1 cellular context compared by ENCODE assay signal in genomic region chr1:32337855-32338636, GRCh38.
TF ChIP-seq lines count a peak whose summit lies in the region.

No MANE protein-coding gene starts in this region.

TF ChIP-seq in HepG2, 621 proteins besides CTCF, POLR2A, EP300 and RAD21 (continued from another document and continues in another):
- TF ChIP-seq MTF2 (CRISPR knock-in tag; IDR thresholded peaks at IDR 0.05; ENCODE audit: borderline replicate concordance) (0 out of 2 replicates have a peak, but pooled peaks have one; percentile 31), FOXP1 (IDR thresholded peaks at IDR 0.05) (no peak), FOXP1 (CRISPR knock-in tag; IDR thresholded peaks at IDR 0.05) (peak; percentile 38; the same call in 1 of the 2 replicates), SOX6 (IDR thresholded peaks at IDR 0.05) (no peak), SOX6 (CRISPR knock-in tag; IDR thresholded peaks at IDR 0.05) (peak; percentile 80), GATAD2A (CRISPR knock-in tag; IDR thresholded peaks at IDR 0.05) (peak; percentile 78), ZNF333 (CRISPR knock-in tag; IDR thresholded peaks at IDR 0.05; ENCODE audit: borderline replicate concordance) (no peak), STAT5B (CRISPR knock-in tag; IDR thresholded peaks at IDR 0.05) (no peak), ELF3 (CRISPR knock-in tag; IDR thresholded peaks at IDR 0.05) (0 out of 2 replicates have a peak, but pooled peaks have one; percentile 13), KDM5B (CRISPR knock-in tag; IDR thresholded peaks at IDR 0.05; ENCODE audit: borderline replicate concordance) (0 out of 2 replicates have a peak, but pooled peaks have one; percentile 36), IKZF5 (CRISPR knock-in tag; IDR thresholded peaks at IDR 0.05) (0 out of 2 replicates have a peak, but pooled peaks have one; percentile 11), ZNF230 (CRISPR knock-in tag; IDR thresholded peaks at IDR 0.05) (peak; percentile 28; the same call in 1 of the 2 replicates), SAP130 (CRISPR knock-in tag; IDR thresholded peaks at IDR 0.05; ENCODE audit: low read depth) (peak; percentile 58; the same call in 1 of the 2 replicates), FOXK2 (IDR thresholded peaks at IDR 0.05) (0 out of 2 replicates have a peak, but pooled peaks have one; percentile 34), SOX13 (IDR thresholded peaks at IDR 0.05) (no peak), SOX13 (CRISPR knock-in tag; conservative IDR thresholded peaks at IDR 0.05 in 1 of 2, IDR thresholded peaks at IDR 0.05 in 1 of 2) (peak in 1 of 2 experiments; percentile 89; a peak in 2 of 4 replicates), XRCC5 (optimal IDR thresholded peaks at IDR 0.05; ENCODE audit: low read length) (peak; percentile 61), NFIB (CRISPR knock-in tag; IDR thresholded peaks at IDR 0.05; ENCODE audit: borderline replicate concordance) (no peak), ZNF597 (CRISPR knock-in tag; IDR thresholded peaks at IDR 0.05) (no peak), SALL2 (CRISPR knock-in tag; IDR thresholded peaks at IDR 0.05) (0 out of 2 replicates have a peak, but pooled peaks have one; percentile 43), TFAP4 (IDR thresholded peaks at IDR 0.05; ENCODE audit: borderline replicate concordance, low read depth) (peak; percentile 77; the same call in 1 of the 2 replicates), HNRNPLL (IDR thresholded peaks at IDR 0.05; ENCODE audit: low read depth, low read length, poor library complexity, severe bottlenecking) (no peak), MYC (CRISPR knock-in tag; IDR thresholded peaks at IDR 0.05; ENCODE audit: borderline replicate concordance) (no peak), ZMYM3 (CRISPR knock-in tag; IDR thresholded peaks at IDR 0.05) (peak; percentile 57; the same call in 1 of the 2 replicates), ATM (IDR thresholded peaks at IDR 0.05; ENCODE audit: borderline replicate concordance) (no peak), ZNF629 (CRISPR knock-in tag; conservative IDR thresholded peaks at IDR 0.05) (0 out of 2 replicates have a peak, but pooled peaks have one; percentile 35), RBM39 (IDR thresholded peaks at IDR 0.05; ENCODE audit: low read depth, low read length, poor library complexity, severe bottlenecking) (peak; percentile 32), RARA (CRISPR knock-in tag; IDR thresholded peaks at IDR 0.05) (0 out of 2 replicates have a peak, but pooled peaks have one; percentile 15), MED1 (CRISPR knock-in tag; IDR thresholded peaks at IDR 0.05) (no peak), ATF2 (CRISPR knock-in tag; IDR thresholded peaks at IDR 0.05) (0 out of 2 replicates have a peak, but pooled peaks have one; percentile 19), CEBPG (CRISPR knock-in tag; IDR thresholded peaks at IDR 0.05) (peak; percentile 46), ZNF263 (CRISPR knock-in tag; IDR thresholded peaks at IDR 0.05) (peak; percentile 86), NR2F6 (IDR thresholded peaks at IDR 0.05) (no peak), NR2F6 (CRISPR knock-in tag; IDR thresholded peaks at IDR 0.05) (peak; percentile 40; the same call in 1 of the 2 replicates), EED (CRISPR knock-in tag; IDR thresholded peaks at IDR 0.05) (peak; percentile 25; the same call in 1 of the 2 replicates), ZMAT3 (CRISPR knock-in tag; conservative IDR thresholded peaks at IDR 0.05) (no peak), ZNF281 (CRISPR knock-in tag; IDR thresholded peaks at IDR 0.05; ENCODE audit: borderline replicate concordance) (peak; percentile 69; the same call in 1 of the 2 replicates), SKIL (CRISPR knock-in tag; IDR thresholded peaks at IDR 0.05; ENCODE audit: borderline replicate concordance) (no peak), CHCHD3 (CRISPR knock-in tag; IDR thresholded peaks at IDR 0.05) (no peak), ZSCAN29 (CRISPR knock-in tag; conservative IDR thresholded peaks at IDR 0.05) (no peak), ATF5 (CRISPR knock-in tag; IDR thresholded peaks at IDR 0.05; ENCODE audit: low read depth) (no peak), FOXA3 (CRISPR knock-in tag; IDR thresholded peaks at IDR 0.05) (peak; percentile 15; the same call in 1 of the 2 replicates), LCORL (IDR thresholded peaks at IDR 0.05) (no peak), LCORL (CRISPR knock-in tag; IDR thresholded peaks at IDR 0.05) (0 out of 2 replicates have a peak, but pooled peaks have one; percentile 25), NCOA2 (CRISPR knock-in tag; IDR thresholded peaks at IDR 0.05) (peak; percentile 43; the same call in 1 of the 2 replicates), SOX5 (CRISPR knock-in tag; IDR thresholded peaks at IDR 0.05; ENCODE audit: borderline replicate concordance) (peak; percentile 80), HOXA3 (CRISPR knock-in tag; IDR thresholded peaks at IDR 0.05) (peak; percentile 27; the same call in 1 of the 2 replicates)
- TF ChIP-seq, protein P1, sequence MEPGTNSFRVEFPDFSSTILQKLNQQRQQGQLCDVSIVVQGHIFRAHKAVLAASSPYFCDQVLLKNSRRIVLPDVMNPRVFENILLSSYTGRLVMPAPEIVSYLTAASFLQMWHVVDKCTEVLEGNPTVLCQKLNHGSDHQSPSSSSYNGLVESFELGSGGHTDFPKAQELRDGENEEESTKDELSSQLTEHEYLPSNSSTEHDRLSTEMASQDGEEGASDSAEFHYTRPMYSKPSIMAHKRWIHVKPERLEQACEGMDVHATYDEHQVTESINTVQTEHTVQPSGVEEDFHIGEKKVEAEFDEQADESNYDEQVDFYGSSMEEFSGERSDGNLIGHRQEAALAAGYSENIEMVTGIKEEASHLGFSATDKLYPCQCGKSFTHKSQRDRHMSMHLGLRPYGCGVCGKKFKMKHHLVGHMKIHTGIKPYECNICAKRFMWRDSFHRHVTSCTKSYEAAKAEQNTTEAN (CRISPR knock-in tag; conservative IDR thresholded peaks at IDR 0.05): peak; percentile 99
- TF ChIP-seq, protein P2, sequence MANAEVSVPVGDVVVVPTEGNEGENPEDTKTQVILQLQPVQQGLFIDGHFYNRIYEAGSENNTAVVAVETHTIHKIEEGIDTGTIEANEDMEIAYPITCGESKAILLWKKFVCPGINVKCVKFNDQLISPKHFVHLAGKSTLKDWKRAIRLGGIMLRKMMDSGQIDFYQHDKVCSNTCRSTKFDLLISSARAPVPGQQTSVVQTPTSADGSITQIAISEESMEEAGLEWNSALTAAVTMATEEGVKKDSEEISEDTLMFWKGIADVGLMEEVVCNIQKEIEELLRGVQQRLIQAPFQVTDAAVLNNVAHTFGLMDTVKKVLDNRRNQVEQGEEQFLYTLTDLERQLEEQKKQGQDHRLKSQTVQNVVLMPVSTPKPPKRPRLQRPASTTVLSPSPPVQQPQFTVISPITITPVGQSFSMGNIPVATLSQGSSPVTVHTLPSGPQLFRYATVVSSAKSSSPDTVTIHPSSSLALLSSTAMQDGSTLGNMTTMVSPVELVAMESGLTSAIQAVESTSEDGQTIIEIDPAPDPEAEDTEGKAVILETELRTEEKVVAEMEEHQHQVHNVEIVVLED (CRISPR knock-in tag; IDR thresholded peaks at IDR 0.05; ENCODE audit: borderline replicate concordance): no peak
- TF ChIP-seq, protein P3, sequence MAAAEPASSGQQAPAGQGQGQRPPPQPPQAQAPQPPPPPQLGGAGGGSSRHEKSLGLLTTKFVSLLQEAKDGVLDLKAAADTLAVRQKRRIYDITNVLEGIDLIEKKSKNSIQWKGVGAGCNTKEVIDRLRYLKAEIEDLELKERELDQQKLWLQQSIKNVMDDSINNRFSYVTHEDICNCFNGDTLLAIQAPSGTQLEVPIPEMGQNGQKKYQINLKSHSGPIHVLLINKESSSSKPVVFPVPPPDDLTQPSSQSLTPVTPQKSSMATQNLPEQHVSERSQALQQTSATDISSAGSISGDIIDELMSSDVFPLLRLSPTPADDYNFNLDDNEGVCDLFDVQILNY (CRISPR knock-in tag; conservative IDR thresholded peaks at IDR 0.05): no peak
- TF ChIP-seq, protein P4, sequence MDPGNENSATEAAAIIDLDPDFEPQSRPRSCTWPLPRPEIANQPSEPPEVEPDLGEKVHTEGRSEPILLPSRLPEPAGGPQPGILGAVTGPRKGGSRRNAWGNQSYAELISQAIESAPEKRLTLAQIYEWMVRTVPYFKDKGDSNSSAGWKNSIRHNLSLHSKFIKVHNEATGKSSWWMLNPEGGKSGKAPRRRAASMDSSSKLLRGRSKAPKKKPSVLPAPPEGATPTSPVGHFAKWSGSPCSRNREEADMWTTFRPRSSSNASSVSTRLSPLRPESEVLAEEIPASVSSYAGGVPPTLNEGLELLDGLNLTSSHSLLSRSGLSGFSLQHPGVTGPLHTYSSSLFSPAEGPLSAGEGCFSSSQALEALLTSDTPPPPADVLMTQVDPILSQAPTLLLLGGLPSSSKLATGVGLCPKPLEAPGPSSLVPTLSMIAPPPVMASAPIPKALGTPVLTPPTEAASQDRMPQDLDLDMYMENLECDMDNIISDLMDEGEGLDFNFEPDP (CRISPR knock-in tag; conservative IDR thresholded peaks at IDR 0.05): no peak
